In the genomic region with DNA sequence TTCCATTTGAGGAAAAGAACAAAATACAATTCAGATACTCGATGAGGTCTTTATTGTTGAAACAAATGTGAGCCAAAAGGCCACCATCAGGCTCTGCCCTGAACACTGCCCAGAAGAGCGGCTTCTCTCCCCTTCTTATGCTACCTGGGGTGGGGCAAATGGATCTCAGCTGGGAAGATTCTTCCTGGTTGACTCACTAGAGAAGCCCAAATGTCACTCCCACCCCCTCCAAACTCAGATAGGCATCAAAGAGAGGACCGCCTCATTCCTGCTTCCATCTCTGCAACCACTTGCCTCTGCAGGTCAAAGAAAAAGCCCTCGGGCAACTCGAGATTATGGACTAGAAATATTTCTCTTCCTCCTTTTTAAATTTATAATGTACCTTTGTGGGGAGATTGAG, we compare ENCODE assay signal across 22 cellular contexts. TPM values are rescaled to one million over a fixed set of nuclear protein-coding genes. Genes with fewer than 3 reads are reported as not detected.
"Had no signal": no experiment of that assay in that cellular context is flagged by ENCODE, and none has a peak within 500 bp of the region (broad histone marks: within the 10 kb centered on the region; RNA-seq: fewer than 3 reads in every experiment).

No MANE protein-coding gene starts in this region.

- H3K9me3 ChIP-seq: esophagus muscularis mucosa, gastrocnemius medialis, neutrophil, prostate gland, stomach, suprapubic skin, upper lobe of right lung had no signal

- H3K4me1 ChIP-seq: esophagus muscularis mucosa, gastrocnemius medialis, prostate gland, stomach, suprapubic skin, upper lobe of right lung had no signal

- DNase-seq: activated naive CD4-positive, alpha-beta T cell; activated naive CD8-positive, alpha-beta T cell treated with anti-CD3 and anti-CD28 coated beads for 36 hours; activated T-cell treated with anti-CD3 and anti-CD28 coated beads, Interleukin-2, amount 50 U/mL, for 4 hours; central memory CD4-positive, alpha-beta T cell; dermis blood vessel endothelial cell; effector memory CD4-positive, alpha-beta T cell; gastrocnemius medialis; hippocampal formation; left colon; ovary; stimulated activated CD4-positive, alpha-beta T cell treated with anti-CD3 and anti-CD28 coated beads, Interleukin-1b, Interleukin-23, amount 100 ng/mL, for 48 hours; stomach; T1000; upper lobe of right lung had no signal

- H3K27me3 ChIP-seq: gastrocnemius medialis, neutrophil, ovary had no signal

- ATAC-seq: activated T-cell treated with anti-CD3 and anti-CD28 coated beads, Interleukin-2, amount 50 U/mL, for 4 hours; gastrocnemius medialis; left colon; stimulated activated effector memory CD8-positive, alpha-beta T cell treated with anti-CD3 and anti-CD28 coated beads, Interleukin-12 subunit alpha, Interleukin-12 subunit beta, amount 100 ng/mL, for 72 hours; upper lobe of right lung; WTC11 had no signal

- H3K36me3 ChIP-seq: esophagus muscularis mucosa, gastrocnemius medialis, neutrophil, ovary, prostate gland, stomach, suprapubic skin, upper lobe of right lung had no signal

- H3K4me3 ChIP-seq: esophagus muscularis mucosa, gastrocnemius medialis, ovary, prostate gland, stomach, suprapubic skin, upper lobe of right lung had no signal

RNA-seq across cellular contexts. Expression of gene TBX3, which starts 55.8 kb away (rescaled TPM):
- total RNA-seq: activated naive CD8-positive, alpha-beta T cell treated with anti-CD3 and anti-CD28 coated beads for 36 hours; activated T-helper 2 cell treated with anti-CD3 and anti-CD28 coated beads, Interferon-gamma antibody, Interleukin-2, Interleukin-4, amounts not matched to agents 10 μg/mL and 5 μg/mL and 100 μg/mL, durations not matched to agents 14 hours and 24 hours and 36 hours; T-helper 1 cell treated with Interleukin-12 subunit alpha and Interleukin-12 subunit beta and Interleukin-4 antibody, amounts not matched to agents 30 ng/mL and 1 ng/mL, for 36 hours had no signal
